Comparison of ENCODE assay signal across 19 cellular contexts in the genomic region with DNA sequence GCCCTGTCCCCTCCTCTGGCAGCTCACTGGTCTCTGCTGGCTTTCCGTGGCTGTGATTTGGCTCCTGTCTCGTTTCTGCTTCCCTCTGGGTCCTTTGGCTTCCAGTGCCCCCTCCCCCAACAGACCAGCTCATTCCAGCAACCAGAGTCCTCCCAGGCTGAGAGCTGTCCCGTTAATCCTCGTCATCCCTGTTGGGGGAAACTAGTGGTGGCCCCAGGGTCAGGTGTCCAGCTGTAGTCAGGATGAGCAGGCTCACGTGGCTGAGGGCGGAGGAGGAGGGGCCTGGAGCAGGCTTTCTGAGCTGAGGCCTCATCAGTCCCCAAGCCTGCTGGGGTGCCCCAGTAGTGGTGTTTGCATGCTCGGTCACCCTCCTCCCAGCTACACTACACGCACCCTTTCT. TPM values are rescaled to one million over a fixed set of nuclear protein-coding genes. Genes with fewer than 3 reads are reported as not detected.
DNase-seq lines count a peak whose midpoint lies in the region; ATAC-seq, FAIRE-seq and TF ChIP-seq lines count a peak whose summit lies in the region.
"Had no signal": no experiment of that assay in that cellular context is flagged by ENCODE, and none has a peak within 500 bp of the region (broad histone marks: within the 10 kb centered on the region; RNA-seq: fewer than 3 reads in every experiment).

No MANE protein-coding gene starts in this region.

- WGBS in HepG2 (ENCODE audit: low lambda C conversion rate) = 4% methylated on average over 8 of the region's 8 CpGs
- no CpG with 5 or more reads among the region's 8 CpGs for WGBS in right lobe of liver (ENCODE audit: insufficient coverage, low coverage, low lambda C conversion rate, missing lambda C conversion rate)
- WGBS in hepatocyte (ENCODE audit: low lambda C conversion rate, missing lambda C conversion rate) = 49% methylated on average over 8 of the region's 8 CpGs

- intact Hi-C loops in HepG2 (cut with micrococcal nuclease; ENCODE audit: unreplicated experiment) (loop anchor here (5.0 kb wide), 1 partner anchor 77 kb away; no protein-coding TSS in a partner anchor), right lobe of liver (cut with DNase I) (loop anchor here (10.0 kb wide), 2 partner anchors 125 to 135 kb away; no protein-coding TSS in a partner anchor)

- H3K4me3 ChIP-seq in HepG2 (replicated peaks in 1 of 3; ENCODE audit: insufficient read depth in 1 of 3, low read depth in 2 of 3, low read length in 3 of 3) = peak overlapping the region in 1 of 3 experiments; percentile 31; a peak in 1 of 6 replicates
- H3K4me3 ChIP-seq in right lobe of liver = no peak overlapping the region
- H3K4me3 ChIP-seq in WERI-Rb-1 (ENCODE audit: low read depth, low read length) = no peak overlapping the region
- no peak overlapping the region for H3K4me3 ChIP-seq in hepatocyte
- H3K4me3 ChIP-seq: BLaER1, SJSA1 had no signal

- H3K9me3 ChIP-seq in HepG2 (ENCODE audit: low read length) = no peaks in the 10 kb centered on the region
- H3K9me3 ChIP-seq in right lobe of liver = no peaks in the 10 kb centered on the region
- H3K9me3 ChIP-seq in WERI-Rb-1 (ENCODE audit: severe bottlenecking) = no peaks in the 10 kb centered on the region
- H3K9me3 ChIP-seq in hepatocyte (ENCODE audit: low read depth) = no peaks in the 10 kb centered on the region
- H3K9me3 ChIP-seq: BLaER1, SJSA1 had no signal

- POLR2A ChIA-PET in HepG2 (lab: Yijun Ruan, JAX) = interaction anchor here (0.8 to 3.2 kb wide), 14 partner anchors 8 to 144 kb away, joined by 3 to 32 read pairs (median 4); partner anchors contain the start of genes CBX4 and CBX8

- no peak overlapping the region for H3K9ac ChIP-seq in HepG2 (ENCODE audit: insufficient read depth, low read depth, low read length)
- H3K9ac ChIP-seq: BLaER1 had no signal

- H3K4me2 ChIP-seq in HepG2 (ENCODE audit: low read depth, low read length) (peak overlapping the region; percentile 74), hepatocyte (no peak overlapping the region)
- H3K4me2 ChIP-seq: BLaER1 had no signal

- CTCF ChIA-PET in HepG2 (lab: Yijun Ruan, JAX; ENCODE audit: low intra/inter-chr PET ratio, low total read pairs) = no interaction called here

- H3K9me2 ChIP-seq in hepatocyte (replicated peaks; ENCODE audit: insufficient read depth) = no peaks in the 10 kb centered on the region

- TF ChIP-seq CTCF in HepG2 (CRISPR knock-in tag; IDR thresholded peaks at IDR 0.05) = no peak
- no peak for TF ChIP-seq CTCF in right lobe of liver (IDR thresholded peaks at IDR 0.05)
- no peak for TF ChIP-seq CTCF in WERI-Rb-1 (IDR thresholded peaks at IDR 0.05; ENCODE audit: low read depth, low read length)
- no peak for TF ChIP-seq CTCF in hepatocyte (IDR thresholded peaks at IDR 0.05; ENCODE audit: poor library complexity)

- H3K27ac ChIP-seq in HepG2 (ENCODE audit: extremely low read length, insufficient read depth, low read length) (no peak overlapping the region), right lobe of liver (no peak overlapping the region), WERI-Rb-1 (peak overlapping the region; percentile 71), hepatocyte (no peak overlapping the region)
- H3K27ac ChIP-seq: BLaER1 had no signal

- ATAC-seq in HepG2 (peak; percentile 61), right lobe of liver (no peak), GM19395 (IDR thresholded peaks at IDR 0.05; ENCODE audit: unreplicated experiment) (no peak)

- H3K79me2 ChIP-seq in HepG2 (ENCODE audit: insufficient read depth, low read length) (no peaks in the 10 kb centered on the region), hepatocyte (no peaks in the 10 kb centered on the region)

- in situ Hi-C loops in HepG2 (cut with HindIII; ENCODE audit: extremely low pct_ligation_motif_present, low pct_unique_long_range_greater_than_20kb) = no loop called here

- H3K36me3 ChIP-seq in HepG2 (replicated peaks in 1 of 2; ENCODE audit: control insufficient read depth in 1 of 2, insufficient read depth in 2 of 2, low read length in 2 of 2) = no peaks in the 10 kb centered on the region
- no peaks in the 10 kb centered on the region for H3K36me3 ChIP-seq in right lobe of liver
- H3K36me3 ChIP-seq in WERI-Rb-1 = no peaks in the 10 kb centered on the region
- no peaks in the 10 kb centered on the region for H3K36me3 ChIP-seq in hepatocyte (replicated peaks; ENCODE audit: insufficient read depth, low read depth)
- H3K36me3 ChIP-seq: BLaER1, SJSA1 had no signal

- no TSS peak for BruUV-seq in HepG2 (replicated peaks; lab: Mats Ljungman, UMichigan)

- peak; percentile 49 for FAIRE-seq in HepG2 (lab: Jason Lieb, UNC)
- FAIRE-seq: A204.1 had no signal

- H4K20me1 ChIP-seq in HepG2 (ENCODE audit: insufficient read depth, low read length) = no peaks in the 10 kb centered on the region
- no peaks in the 10 kb centered on the region for H4K20me1 ChIP-seq in hepatocyte (ENCODE audit: insufficient read depth, poor library complexity, severe bottlenecking)

- H3K27me3 ChIP-seq in HepG2 (ENCODE audit: control insufficient read depth in 1 of 2, insufficient read depth in 2 of 2, low read length in 2 of 2) (no peaks in the 10 kb centered on the region), right lobe of liver (no peaks in the 10 kb centered on the region), WERI-Rb-1 (ENCODE audit: insufficient read depth, low read depth, severe bottlenecking) (no peaks in the 10 kb centered on the region), hepatocyte (no peaks in the 10 kb centered on the region)
- H3K27me3 ChIP-seq: SJSA1 had no signal

- H3K4me1 ChIP-seq in HepG2 (ENCODE audit: insufficient read depth, low read length) = peaks cover 90% of the 10 kb centered on the region
- peaks cover 0 to 15% (median 6%) of the 10 kb centered on the region in 4 donors for H3K4me1 ChIP-seq in right lobe of liver
- H3K4me1 ChIP-seq in hepatocyte (ENCODE audit: insufficient read depth) = peaks cover 14% of the 10 kb centered on the region

- TF ChIP-seq POLR2A in HepG2 (IDR thresholded peaks at IDR 0.05; ENCODE audit: insufficient read depth in 1 of 2, low read depth in 2 of 2, low read length in 2 of 2) (no peak), right lobe of liver (IDR thresholded peaks at IDR 0.05) (no peak)

- TF ChIP-seq RAD21 in HepG2 (CRISPR knock-in tag; IDR thresholded peaks at IDR 0.05) = no peak

- TF ChIP-seq EP300 in HepG2 (IDR thresholded peaks at IDR 0.05; ENCODE audit: low read depth in 2 of 2, low read length in 2 of 2) (no peak), HepG2 (CRISPR knock-in tag; IDR thresholded peaks at IDR 0.05; ENCODE audit: borderline replicate concordance) (peak; percentile 58; the same call in 1 of the 2 replicates)

- DNase-seq in HepG2 (ENCODE audit: low spot score) (peak; percentile 74), right lobe of liver (no peak), WERI-Rb-1 (peak; percentile 98), hepatocyte (ENCODE audit: low spot score) (peak; percentile 36), HuH-7 (ENCODE audit: low spot score) (no peak), cerebellum (ENCODE audit: low spot score) (no peak)
- DNase-seq in stimulated activated naive CD4-positive, alpha-beta T cell treated with Interleukin-2 at 50 U/mL for 16 hours (lab: John Stamatoyannopoulos, UW) = no peak
- DNase-seq: CD4-positive, alpha-beta memory T cell; GOT3; NCI-H1105; NCI-H2081 treated with DMSO at 0.1 percent for 48 hours; NCI-H446 treated with DMSO at 0.1 percent for 48 hours; NCI-H69; OCI-M1; RPMI8226 had no signal

- H2AFZ ChIP-seq in HepG2 (ENCODE audit: low read length) (no peak overlapping the region), hepatocyte (no peak overlapping the region)

RNA-seq across cellular contexts. Expression of gene CBX4, which starts 10.7 kb away (rescaled TPM):
- 17.1 and 25.8 TPM in 2 replicates for total RNA-seq in HepG2 (2016; rRNA removed; fragmentation: Illumina TruSeq; extraction: Trizol)
- 4.7 and 4.8 TPM in 2 replicates for total RNA-seq in HepG2 (2016; cell fraction: cytosol; rRNA removed; fragmentation: Illumina TruSeq; extraction: Trizol; ENCODE audit: low read depth)
- 17.7 and 25.2 TPM in 2 replicates for total RNA-seq in HepG2 (2016; cell fraction: insoluble cytoplasmic fraction; rRNA removed; fragmentation: Illumina TruSeq; extraction: Trizol)
- 13.9 and 15.1 TPM in 2 replicates for total RNA-seq in HepG2 (2016; cell fraction: membrane; rRNA removed; fragmentation: Illumina TruSeq; extraction: Trizol)
- total RNA-seq in HepG2 (2016; cell fraction: nucleus; rRNA removed; fragmentation: Illumina TruSeq; extraction: Trizol) = 18.5 and 22.8 TPM in 2 replicates
- polyA plus RNA-seq in HepG2 (2011; rRNA removed) = 50.8 and 61.1 TPM in 2 replicates
- polyA plus RNA-seq in HepG2 (2011; cell fraction: cytosol; rRNA removed) = 31.1 and 45.6 TPM in 2 replicates
- polyA plus RNA-seq in HepG2 (2011; cell fraction: nucleus; rRNA removed) = 117 and 122 TPM in 2 replicates
- 27.9 and 32.4 TPM in 2 replicates for polyA plus RNA-seq in HepG2 (2012)
- 3.7 and 4.2 TPM in 2 replicates for polyA plus RNA-seq in HepG2 (2016; cell fraction: cytosol; fragmentation: Illumina TruSeq; extraction: Trizol; ENCODE audit: low read depth)
- polyA plus RNA-seq in HepG2 (2016; cell fraction: insoluble cytoplasmic fraction; fragmentation: Illumina TruSeq; extraction: Trizol; ENCODE audit: low read depth) = 29.4 and 33.0 TPM in 2 replicates
- polyA plus RNA-seq in HepG2 (2016; cell fraction: membrane; fragmentation: Illumina TruSeq; extraction: Trizol; ENCODE audit: low read depth) = 11.7 and 12.5 TPM in 2 replicates
- 60.4 and 60.8 TPM in 2 replicates for polyA plus RNA-seq in HepG2 (2016; cell fraction: nucleus; fragmentation: Illumina TruSeq; extraction: Trizol; ENCODE audit: insufficient read depth, low read depth)
- 17.1 and 51.0 TPM in 2 replicates for polyA minus RNA-seq in HepG2 (2011; rRNA and poly(A)+ RNA removed; ENCODE audit: low replicate concordance)
- polyA minus RNA-seq in HepG2 (2011; cell fraction: cytosol; rRNA and poly(A)+ RNA removed) = 33.1 and 38.6 TPM in 2 replicates
- 17.8 and 25.2 TPM in 2 replicates for polyA minus RNA-seq in HepG2 (2011; cell fraction: nucleus; rRNA and poly(A)+ RNA removed)
- 10 to 100 TPM in 5 of 6 experiments, 1 to 10 TPM in 1; 8.9 to 21.9 (median 15.1) TPM for total RNA-seq in right lobe of liver
- total RNA-seq in hepatocyte = 49.6 and 56.1 TPM in 2 replicates
- 74.3 and 86.7 TPM in 2 replicates for polyA plus RNA-seq in hepatocyte
- total RNA-seq in cerebellum = 15.4 TPM

RNA-seq across cellular contexts. Expression of gene CBX8, which starts 53.1 kb away (rescaled TPM):
- total RNA-seq in HepG2 (2016; rRNA removed; fragmentation: Illumina TruSeq; extraction: Trizol) = 12.0 and 12.6 TPM in 2 replicates
- 1.3 and 2.4 TPM in 2 replicates for total RNA-seq in HepG2 (2016; cell fraction: cytosol; rRNA removed; fragmentation: Illumina TruSeq; extraction: Trizol; ENCODE audit: low read depth)
- total RNA-seq in HepG2 (2016; cell fraction: insoluble cytoplasmic fraction; rRNA removed; fragmentation: Illumina TruSeq; extraction: Trizol) = 12.8 and 13.5 TPM in 2 replicates
- 4.8 and 5.6 TPM in 2 replicates for total RNA-seq in HepG2 (2016; cell fraction: membrane; rRNA removed; fragmentation: Illumina TruSeq; extraction: Trizol)
- total RNA-seq in HepG2 (2016; cell fraction: nucleus; rRNA removed; fragmentation: Illumina TruSeq; extraction: Trizol) = 5.7 and 8.6 TPM in 2 replicates
- 0.34 and 0.76 TPM in 2 replicates for polyA plus RNA-seq in HepG2 (2011; rRNA removed)
- 0.72 and 0.99 TPM in 2 replicates for polyA plus RNA-seq in HepG2 (2011; cell fraction: cytosol; rRNA removed)
- polyA plus RNA-seq in HepG2 (2011; cell fraction: nucleus; rRNA removed) = 3.4 and 5.0 TPM in 2 replicates
- 7.4 and 7.7 TPM in 2 replicates for polyA plus RNA-seq in HepG2 (2012)
- polyA plus RNA-seq in HepG2 (2016; cell fraction: cytosol; fragmentation: Illumina TruSeq; extraction: Trizol; ENCODE audit: low read depth) = 0.54 and 0.80 TPM in 2 replicates
- polyA plus RNA-seq in HepG2 (2016; cell fraction: insoluble cytoplasmic fraction; fragmentation: Illumina TruSeq; extraction: Trizol; ENCODE audit: low read depth) = 10.9 and 11.0 TPM in 2 replicates
- 1.4 TPM in 2 replicates for polyA plus RNA-seq in HepG2 (2016; cell fraction: membrane; fragmentation: Illumina TruSeq; extraction: Trizol; ENCODE audit: low read depth)
- 15.7 and 18.7 TPM in 2 replicates for polyA plus RNA-seq in HepG2 (2016; cell fraction: nucleus; fragmentation: Illumina TruSeq; extraction: Trizol; ENCODE audit: insufficient read depth, low read depth)
- polyA minus RNA-seq in HepG2 (2011; rRNA and poly(A)+ RNA removed; ENCODE audit: low replicate concordance) = 1.2 and 1.6 TPM in 2 replicates
- 1.8 and 1.9 TPM in 2 replicates for polyA minus RNA-seq in HepG2 (2011; cell fraction: cytosol; rRNA and poly(A)+ RNA removed)
- polyA minus RNA-seq in HepG2 (2011; cell fraction: nucleus; rRNA and poly(A)+ RNA removed) = 0.77 and 0.87 TPM in 2 replicates
- 1 to 10 TPM; 1.2 to 4.7 (median 2.0) TPM for total RNA-seq in right lobe of liver
- 4.3 and 8.6 TPM in 2 replicates for total RNA-seq in hepatocyte
- 6.5 and 8.3 TPM in 2 replicates for polyA plus RNA-seq in hepatocyte
- total RNA-seq in cerebellum = 7.4 TPM

Comparison
In these comparisons a context has a peak if more than half of its experiments do, and no peak if none do; other contexts are left out.
1. DNase-seq: peak in HepG2 (single experiment), WERI-Rb-1 (single experiment) and hepatocyte (single experiment); none in right lobe of liver (0 of 3), HuH-7 (single experiment), cerebellum (single experiment) and stimulated activated naive CD4-positive, alpha-beta T cell treated with Interleukin-2 at 50 U/mL for 16 hours (single experiment).